ENCODE assay signal across 31 cellular contexts in genomic region chr2:185643434-185643833, GRCh38.
DNase-seq lines count a peak whose midpoint lies in the region; ATAC-seq and TF ChIP-seq lines count a peak whose summit lies in the region.
"Had no signal": no experiment of that assay in that cellular context is flagged by ENCODE, and none has a peak within 500 bp of the region (broad histone marks: within the 10 kb centered on the region; RNA-seq: fewer than 3 reads in every experiment).

No MANE protein-coding gene starts in this region.

- DNase-seq in NCI-H2029 treated with DMSO at 0.1 percent for 48 hours (lab: John Stamatoyannopoulos, UW) (peak; percentile 48), NCI-H2029 (lab: John Stamatoyannopoulos, UW) (no peak), NCI-H226 (peak; percentile 89), epithelial cell of esophagus (ENCODE audit: low read depth) (peak; percentile 1), dedifferentiated amniotic fluid mesenchymal stem cell (ENCODE audit: extremely low spot score) (no peak)
- DNase-seq in central memory CD4-positive, alpha-beta T cell = no peak
- DNase-seq in stimulated activated effector memory CD8-positive, alpha-beta T cell treated with anti-CD3 and anti-CD28 coated beads, Interleukin-12 subunit alpha, Interleukin-12 subunit beta, amount 100 ng/mL, for 72 hours (ENCODE audit: low spot score in 2 of 2) = no peak
- DNase-seq: activated CD4-positive, alpha-beta T cell treated with anti-CD3 and anti-CD28 coated beads for 36 hours; activated CD8-positive, alpha-beta memory T cell treated with anti-CD3 and anti-CD28 coated beads, Interleukin-2, amount 50 U/mL, for 48 hours; activated CD8-positive, alpha-beta T cell treated with anti-CD3 and anti-CD28 coated beads for 36 hours; anterior cingulate cortex; C1 segment of cervical spinal cord; cortex of kidney; effector memory CD8-positive, alpha-beta T cell; H7; heart left ventricle; kidney; NCI-H1417 treated with DMSO at 0.1 percent for 48 hours; NCI-H2081 treated with DMSO at 0.1 percent for 48 hours; NK-92 treated with Interleukin-12 subunit alpha and Interleukin-12 subunit beta, amount 100 ng/mL, for 24 hours; PC-3; SHP77 treated with DMSO at 0.1 percent for 48 hours; stimulated activated CD4-positive, alpha-beta T cell treated with anti-CD3 and anti-CD28 coated beads, Interleukin-15, amount 100 ng/mL, for 24 hours; T-helper 9 cell; trophoblast cell had no signal

- ATAC-seq in stimulated activated effector memory CD8-positive, alpha-beta T cell treated with anti-CD3 and anti-CD28 coated beads, Interleukin-12 subunit alpha, Interleukin-12 subunit beta, amount 100 ng/mL, for 72 hours = no peak
- ATAC-seq: activated CD4-positive, alpha-beta T cell treated with anti-CD3 and anti-CD28 coated beads for 36 hours; activated CD8-positive, alpha-beta T cell treated with anti-CD3 and anti-CD28 coated beads for 36 hours; activated naive CD4-positive, alpha-beta T cell treated with anti-CD3 and anti-CD28 coated beads, Interleukin-2, amount 50 U/mL, for 72 hours; activated T-helper 17 cell treated with anti-CD3 and anti-CD28 coated beads, Interleukin-2, amount 50 U/mL, for 72 hours; effector memory CD8-positive, alpha-beta T cell; heart left ventricle; natural killer cell treated with Interleukin-12 subunit alpha and Interleukin-12 subunit beta and Interleukin-15 and Interleukin-18, amount 100 ng/mL, for 72 hours; PC-3; stimulated activated memory B cell treated with anti-CD40 and anti-IgM and Interleukin-4, amounts not matched to agents 10 μg/mL and 1 μg/mL and 100 μg/mL, for 72 hours had no signal

- H3K4me3 ChIP-seq in epithelial cell of esophagus (ENCODE audit: low read length) = no peak overlapping the region
- H3K4me3 ChIP-seq: heart left ventricle, lung had no signal

- no peak overlapping the region for H3K4me3 Mint-ChIP-seq in nephron
- no peak overlapping the region for H3K4me3 Mint-ChIP-seq in stimulated activated effector memory CD8-positive, alpha-beta T cell treated with anti-CD3 and anti-CD28 coated beads, Interleukin-12 subunit alpha, Interleukin-12 subunit beta, amount 100 ng/mL, for 72 hours
- H3K4me3 Mint-ChIP-seq: activated CD4-positive, alpha-beta T cell treated with anti-CD3 and anti-CD28 coated beads for 36 hours; activated CD8-positive, alpha-beta T cell treated with anti-CD3 and anti-CD28 coated beads for 36 hours; activated T-helper 17 cell treated with anti-CD3 and anti-CD28 coated beads, Interleukin-2, amount 50 U/mL, for 72 hours; effector memory CD8-positive, alpha-beta T cell; natural killer cell treated with Interleukin-12 subunit alpha and Interleukin-12 subunit beta and Interleukin-15 and Interleukin-18, amount 100 ng/mL, for 72 hours; stimulated activated memory B cell treated with anti-CD40 and anti-IgM and Interleukin-4, amounts not matched to agents 10 μg/mL and 1 μg/mL and 100 μg/mL, for 72 hours had no signal

- H3K4me1 Mint-ChIP-seq in nephron = peaks cover 24% of the 10 kb centered on the region
- no peaks in the 10 kb centered on the region for H3K4me1 Mint-ChIP-seq in stimulated activated effector memory CD8-positive, alpha-beta T cell treated with anti-CD3 and anti-CD28 coated beads, Interleukin-12 subunit alpha, Interleukin-12 subunit beta, amount 100 ng/mL, for 72 hours
- H3K4me1 Mint-ChIP-seq: activated CD4-positive, alpha-beta T cell treated with anti-CD3 and anti-CD28 coated beads for 36 hours; activated T-helper 17 cell treated with anti-CD3 and anti-CD28 coated beads, Interleukin-2, amount 50 U/mL, for 72 hours; stimulated activated memory B cell treated with anti-CD40 and anti-IgM and Interleukin-4, amounts not matched to agents 10 μg/mL and 1 μg/mL and 100 μg/mL, for 72 hours had no signal

- H3K9me3 Mint-ChIP-seq in nephron = no peaks in the 10 kb centered on the region
- H3K9me3 Mint-ChIP-seq in stimulated activated effector memory CD8-positive, alpha-beta T cell treated with anti-CD3 and anti-CD28 coated beads, Interleukin-12 subunit alpha, Interleukin-12 subunit beta, amount 100 ng/mL, for 72 hours = peaks cover 12% of the 10 kb centered on the region
- H3K9me3 Mint-ChIP-seq: activated naive CD4-positive, alpha-beta T cell treated with anti-CD3 and anti-CD28 coated beads, Interleukin-2, amount 50 U/mL, for 72 hours; stimulated activated memory B cell treated with anti-CD40 and anti-IgM and Interleukin-4, amounts not matched to agents 10 μg/mL and 1 μg/mL and 100 μg/mL, for 72 hours had no signal

- H3K27me3 Mint-ChIP-seq in nephron (ENCODE audit: low read depth) = no peaks in the 10 kb centered on the region
- H3K27me3 Mint-ChIP-seq: activated CD4-positive, alpha-beta T cell treated with anti-CD3 and anti-CD28 coated beads for 36 hours; activated CD8-positive, alpha-beta T cell treated with anti-CD3 and anti-CD28 coated beads for 36 hours; activated T-helper 17 cell treated with anti-CD3 and anti-CD28 coated beads, Interleukin-2, amount 50 U/mL, for 72 hours; effector memory CD8-positive, alpha-beta T cell; natural killer cell treated with Interleukin-12 subunit alpha and Interleukin-12 subunit beta and Interleukin-15 and Interleukin-18, amount 100 ng/mL, for 72 hours; stimulated activated memory B cell treated with anti-CD40 and anti-IgM and Interleukin-4, amounts not matched to agents 10 μg/mL and 1 μg/mL and 100 μg/mL, for 72 hours had no signal

- H3K36me3 Mint-ChIP-seq in nephron (ENCODE audit: low read depth) = no peaks in the 10 kb centered on the region
- no peaks in the 10 kb centered on the region for H3K36me3 Mint-ChIP-seq in stimulated activated effector memory CD8-positive, alpha-beta T cell treated with anti-CD3 and anti-CD28 coated beads, Interleukin-12 subunit alpha, Interleukin-12 subunit beta, amount 100 ng/mL, for 72 hours
- H3K36me3 Mint-ChIP-seq: activated naive CD4-positive, alpha-beta T cell treated with anti-CD3 and anti-CD28 coated beads, Interleukin-2, amount 50 U/mL, for 72 hours; stimulated activated memory B cell treated with anti-CD40 and anti-IgM and Interleukin-4, amounts not matched to agents 10 μg/mL and 1 μg/mL and 100 μg/mL, for 72 hours had no signal

- H3K27ac Mint-ChIP-seq in nephron = peak overlapping the region in 2 of 3 experiments; percentile 57 to 60
- H3K27ac Mint-ChIP-seq in stimulated activated effector memory CD8-positive, alpha-beta T cell treated with anti-CD3 and anti-CD28 coated beads, Interleukin-12 subunit alpha, Interleukin-12 subunit beta, amount 100 ng/mL, for 72 hours = no peak overlapping the region
- H3K27ac Mint-ChIP-seq: activated CD4-positive, alpha-beta T cell treated with anti-CD3 and anti-CD28 coated beads for 36 hours; activated CD8-positive, alpha-beta T cell treated with anti-CD3 and anti-CD28 coated beads for 36 hours; activated naive CD4-positive, alpha-beta T cell treated with anti-CD3 and anti-CD28 coated beads, Interleukin-2, amount 50 U/mL, for 72 hours; activated T-helper 17 cell treated with anti-CD3 and anti-CD28 coated beads, Interleukin-2, amount 50 U/mL, for 72 hours; effector memory CD8-positive, alpha-beta T cell; natural killer cell treated with Interleukin-12 subunit alpha and Interleukin-12 subunit beta and Interleukin-15 and Interleukin-18, amount 100 ng/mL, for 72 hours; stimulated activated memory B cell treated with anti-CD40 and anti-IgM and Interleukin-4, amounts not matched to agents 10 μg/mL and 1 μg/mL and 100 μg/mL, for 72 hours had no signal

- TF ChIP-seq CTCF in epithelial cell of esophagus (IDR thresholded peaks at IDR 0.05; ENCODE audit: insufficient read depth, low read depth, low read length, missing control alignments) (no peak), nephron (IDR thresholded peaks at IDR 0.05; ENCODE audit: unreplicated experiment in 3 of 3) (no peak)

Comparison
In these comparisons a context has a peak if more than half of its experiments do, and no peak if none do; other contexts are left out.
1. DNase-seq: peak in NCI-H2029 treated with DMSO at 0.1 percent for 48 hours (single experiment), NCI-H226 (single experiment) and epithelial cell of esophagus (single experiment); none in NCI-H2029 (single experiment), dedifferentiated amniotic fluid mesenchymal stem cell (single experiment), central memory CD4-positive, alpha-beta T cell (single experiment) and stimulated activated effector memory CD8-positive, alpha-beta T cell treated with anti-CD3 and anti-CD28 coated beads, Interleukin-12 subunit alpha, Interleukin-12 subunit beta, amount 100 ng/mL, for 72 hours (0 of 2).